In the genomic region with DNA sequence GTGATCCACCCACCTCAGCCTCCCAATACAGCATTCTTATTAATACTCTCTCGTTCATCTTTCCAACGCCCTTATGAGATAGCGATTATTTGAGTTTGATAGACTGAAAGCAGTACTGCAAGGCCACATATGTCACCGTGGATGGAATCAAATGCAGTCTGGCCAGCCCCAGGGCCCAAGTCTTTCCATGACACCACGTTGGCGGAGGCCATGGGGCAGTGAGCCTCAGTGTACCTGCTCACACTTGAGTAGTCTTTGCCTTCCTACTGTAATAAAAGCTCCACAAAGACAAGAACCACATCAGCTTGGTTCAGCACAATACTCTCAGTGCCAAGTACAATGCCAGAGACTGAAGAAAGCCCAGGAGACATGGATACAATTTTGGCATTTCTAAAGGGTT, we compare ENCODE assay signal across 23 cellular contexts.
"Had no signal": no experiment of that assay in that cellular context is flagged by ENCODE, and none has a peak within 500 bp of the region (broad histone marks: within the 10 kb centered on the region; RNA-seq: fewer than 3 reads in every experiment).

No MANE protein-coding gene starts in this region.

- H3K4me3 ChIP-seq: left lung, lower lobe of right lung, skin epidermis, suprapubic skin, thoracic aorta, tibial artery, upper lobe of left lung had no signal

- H3K36me3 ChIP-seq: left lung, lower lobe of right lung, suprapubic skin, thoracic aorta, tibial artery, upper lobe of left lung had no signal

- H2AFZ ChIP-seq: parathyroid adenoma had no signal

- H3K9ac ChIP-seq: parathyroid adenoma had no signal

- FAIRE-seq: islet of Langerhans, kidney, urothelium cell line had no signal

- H3K27me3 ChIP-seq: left lung, suprapubic skin, tibial artery, upper lobe of left lung had no signal

- ATAC-seq: left lung; lower lobe of right lung; naive thymus-derived CD8-positive, alpha-beta T cell; right cardiac atrium; sciatic nerve; stimulated activated effector memory CD8-positive, alpha-beta T cell treated with anti-CD3 and anti-CD28 coated beads, Interleukin-12 subunit alpha, Interleukin-12 subunit beta, amount 100 ng/mL, for 72 hours had no signal

- H3K4me1 ChIP-seq: left lung, lower lobe of right lung had no signal

- H3K9me3 ChIP-seq: left lung, lower lobe of right lung, suprapubic skin, thoracic aorta, tibial artery, upper lobe of left lung had no signal

- H3K79me2 ChIP-seq: parathyroid adenoma had no signal

- H3K27ac ChIP-seq: left lung, lower lobe of right lung, parathyroid adenoma, skin epidermis, suprapubic skin, thoracic aorta, tibial artery, upper lobe of left lung had no signal

- DNase-seq: hypothalamus; immature natural killer cell; kidney; left colon; left lung; lower lobe of right lung; mammary epithelial cell; mesenchymal stem cell; naive thymus-derived CD8-positive, alpha-beta T cell; nucleus accumbens; right cardiac atrium; stimulated activated CD4-positive, alpha-beta T cell treated with anti-CD3 and anti-CD28 coated beads, Interleukin-4, amount 100 ng/mL, for 24 hours; stimulated activated naive CD4-positive, alpha-beta T cell; tibial artery; upper lobe of left lung had no signal
